In genomic region chr12:84730561-84731162, GRCh38 we compare ENCODE assay signal across 18 cellular contexts.
A peak's percentile ranks its signal among the peaks of the same experiment; 100 is the strongest.
DNase-seq lines count a peak whose midpoint lies in the region; ATAC-seq and TF ChIP-seq lines count a peak whose summit lies in the region.
"Had no signal": no experiment of that assay in that cellular context is flagged by ENCODE, and none has a peak within 500 bp of the region (broad histone marks: within the 10 kb centered on the region; RNA-seq: fewer than 3 reads in every experiment).

No MANE protein-coding gene starts in this region.

- H3K4me2 ChIP-seq in PC-9 = no peak overlapping the region

- H3K27me3 ChIP-seq in WERI-Rb-1 (ENCODE audit: insufficient read depth, low read depth, severe bottlenecking) (no peaks in the 10 kb centered on the region), PC-9 (ENCODE audit: insufficient read depth, low read depth) (no peaks in the 10 kb centered on the region)
- H3K27me3 ChIP-seq: Peyer's patch had no signal

- no peaks in the 10 kb centered on the region for H3F3A ChIP-seq in PC-9 (ENCODE audit: insufficient read depth, low read depth)

- POLR2A ChIA-PET in PC-9 (lab: Charles Lee; ENCODE audit: unreplicated experiment) = no interaction called here

- H3K4me3 ChIP-seq in WERI-Rb-1 (ENCODE audit: low read depth, low read length) (no peak overlapping the region), PC-9 (no peak overlapping the region)
- H3K4me3 ChIP-seq: K562, Peyer's patch had no signal

- H3K9me2 ChIP-seq in PC-9 (ENCODE audit: insufficient read depth) = no peaks in the 10 kb centered on the region

- H3K27ac ChIP-seq in WERI-Rb-1 (no peak overlapping the region), PC-9 (no peak overlapping the region)
- H3K27ac ChIP-seq: 22Rv1, Peyer's patch had no signal

- TF ChIP-seq CTCF in WERI-Rb-1 (IDR thresholded peaks at IDR 0.05; ENCODE audit: low read depth, low read length) (no peak), PC-9 (conservative IDR thresholded peaks at IDR 0.05) (no peak)

- H3K4me1 ChIP-seq in PC-9 (replicated peaks; ENCODE audit: insufficient read depth) = 0 out of 2 replicates have a peak, but pooled peaks cover 3% of the 10 kb centered on the region
- H3K4me1 ChIP-seq: Peyer's patch had no signal

- H3K79me2 ChIP-seq in PC-9 (ENCODE audit: low read depth) = no peaks in the 10 kb centered on the region

- no peak overlapping the region for H2AFZ ChIP-seq in PC-9

- no peaks in the 10 kb centered on the region for H3K36me3 ChIP-seq in WERI-Rb-1
- H3K36me3 ChIP-seq in PC-9 (ENCODE audit: low read depth) = no peaks in the 10 kb centered on the region
- H3K36me3 ChIP-seq: Peyer's patch had no signal

- intact Hi-C loops in PC-9 (cut with micrococcal nuclease; ENCODE audit: unreplicated experiment) = no loop called here

- BruUV-seq in PC-9 (replicated peaks; lab: Mats Ljungman, UMichigan) = no TSS peak

- CTCF ChIA-PET in PC-9 (lab: Charles Lee) = no interaction called here

- H3K9me3 ChIP-seq in WERI-Rb-1 (ENCODE audit: severe bottlenecking) (no peaks in the 10 kb centered on the region), PC-9 (ENCODE audit: insufficient read depth, low read depth) (no peaks in the 10 kb centered on the region)
- H3K9me3 ChIP-seq: Peyer's patch had no signal

- DNase-seq in NCI-H82 (lab: John Stamatoyannopoulos, UW) (peak; percentile 58), NCI-H82 treated with DMSO at 0.1 percent for 48 hours (lab: John Stamatoyannopoulos, UW; ENCODE audit: unreplicated experiment) (no peak), WERI-Rb-1 (peak; percentile 7), iPS-NIHi7 (ENCODE audit: extremely low spot score) (peak; percentile 17), PC-9 (no peak), NCI-H2081 treated with DMSO at 0.1 percent for 48 hours (lab: John Stamatoyannopoulos, UW) (no peak), C1 segment of cervical spinal cord (lab: John Stamatoyannopoulos, UW) (no peak)
- DNase-seq: AML-193, DMS 273 treated with DMSO at 0.1 percent for 48 hours, GDM1, NCI-H1092 treated with DMSO at 0.1 percent for 48 hours, NCI-H146, NCI-H510A treated with DMSO at 0.1 percent for 48 hours, Peyer's patch had no signal

- H4K20me1 ChIP-seq in PC-9 (ENCODE audit: insufficient read depth) = no peaks in the 10 kb centered on the region

- ATAC-seq in HG03521 (IDR thresholded peaks at IDR 0.05; ENCODE audit: unreplicated experiment) = no peak
- ATAC-seq: HCT116, K562 had no signal

Comparison
In these comparisons a context has a peak if more than half of its experiments do, and no peak if none do; other contexts are left out.
1. DNase-seq: peak in NCI-H82 (single experiment), WERI-Rb-1 (single experiment) and iPS-NIHi7 (single experiment); none in NCI-H82 treated with DMSO at 0.1 percent for 48 hours (single experiment), PC-9 (0 of 2), NCI-H2081 treated with DMSO at 0.1 percent for 48 hours (single experiment) and C1 segment of cervical spinal cord (0 of 14).